1 cellular context compared by ENCODE assay signal in genomic region chr3:51710631-51711351, GRCh38.
TF ChIP-seq lines count a peak whose summit lies in the region.

No MANE protein-coding gene starts in this region.

TF ChIP-seq in A549, 52 proteins besides CTCF, POLR2A, EP300 and RAD21 (continued from another document):
- TF ChIP-seq MAX (IDR thresholded peaks at IDR 0.05) = no peak
- TF ChIP-seq ZC3H11A (IDR thresholded peaks at IDR 0.05) = no peak
- no peak for TF ChIP-seq PHF8 (IDR thresholded peaks at IDR 0.05; ENCODE audit: borderline replicate concordance, low read depth)
- TF ChIP-seq EHF (CRISPR knock-in tag; IDR thresholded peaks at IDR 0.05) = no peak
- no peak for TF ChIP-seq RFX5 (IDR thresholded peaks at IDR 0.05)
- no peak for TF ChIP-seq CEBPB (IDR thresholded peaks at IDR 0.05)
TF ChIP-seq in A549: peak in this region for 0.
